Comparison of ENCODE assay signal across 20 cellular contexts in genomic region chr11:115333951-115334350, GRCh38.
DNase-seq lines count a peak whose midpoint lies in the region; ATAC-seq, FAIRE-seq and TF ChIP-seq lines count a peak whose summit lies in the region.
"Had no signal": no experiment of that assay in that cellular context is flagged by ENCODE, and none has a peak within 500 bp of the region (broad histone marks: within the 10 kb centered on the region; RNA-seq: fewer than 3 reads in every experiment).

No MANE protein-coding gene starts in this region.

- intact Hi-C loops in left colon (cut with DNase I, micrococcal nuclease) = loop anchor here in 1 of 2 donors (5.0 to 10.0 kb wide), 2 partner anchors 161 to 943 kb away; no protein-coding TSS in a partner anchor

- no peak for TF ChIP-seq CTCF in D721Med (IDR thresholded peaks at IDR 0.05; ENCODE audit: insufficient read depth, missing control alignments)

- peak; percentile 25 for ATAC-seq in left colon
- ATAC-seq: HCT116, K562 had no signal

- FAIRE-seq in D721Med (lab: Jason Lieb, UNC) = peak; percentile 41
- FAIRE-seq: G401.6, HTR-8/SVneo, K562 had no signal

- no peak for DNase-seq in D721Med (ENCODE audit: insufficient read length, low spot score)
- peak; percentile 36 for DNase-seq in DMS53 treated with DMSO at 0.1 percent for 48 hours (lab: John Stamatoyannopoulos, UW; ENCODE audit: unreplicated experiment)
- DNase-seq in NCI-H510A treated with DMSO at 0.1 percent for 48 hours (lab: John Stamatoyannopoulos, UW) = peak; percentile 61
- no peak for DNase-seq in left colon
- no peak for DNase-seq in DMS79 treated with DMSO at 0.1 percent for 48 hours (lab: John Stamatoyannopoulos, UW)
- no peak for DNase-seq in dedifferentiated amniotic fluid mesenchymal stem cell (ENCODE audit: extremely low spot score)
- DNase-seq in AG20443 (ENCODE audit: low spot score) = no peak
- DNase-seq: BE2C; C1 segment of cervical spinal cord; CD4-positive, CD25-positive, alpha-beta regulatory T cell; CD8-positive, alpha-beta memory T cell; COR-L47; GOT3; H7; HFFc6; IMR-90 had no signal

Comparison
In these comparisons a context has a peak if more than half of its experiments do, and no peak if none do; other contexts are left out.
1. DNase-seq: peak in DMS53 treated with DMSO at 0.1 percent for 48 hours (single experiment) and NCI-H510A treated with DMSO at 0.1 percent for 48 hours (single experiment); none in D721Med (single experiment), left colon (0 of 2), DMS79 treated with DMSO at 0.1 percent for 48 hours (single experiment), dedifferentiated amniotic fluid mesenchymal stem cell (single experiment) and AG20443 (single experiment).